In the genomic region with DNA sequence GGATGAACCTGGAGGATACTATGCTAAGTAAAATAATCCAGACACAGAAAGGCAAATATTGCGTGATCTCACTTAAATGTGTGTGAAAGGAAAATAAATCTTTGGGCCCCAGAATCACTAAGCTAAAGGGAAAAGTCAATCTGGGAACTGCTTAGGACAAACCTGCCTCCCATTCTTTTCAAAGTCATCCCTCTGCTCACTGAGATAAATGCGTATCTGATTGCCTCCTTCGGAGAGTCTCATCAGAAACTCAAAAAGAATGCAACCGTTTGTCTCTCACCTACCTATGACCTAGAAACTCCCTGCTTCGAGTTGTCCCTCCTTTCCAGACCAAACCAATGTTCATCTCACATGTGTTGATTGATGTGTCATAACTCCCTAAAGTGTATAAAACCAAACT, we compare ENCODE assay signal across 2 cellular contexts.
TF ChIP-seq lines count a peak whose summit lies in the region.

No MANE protein-coding gene starts in this region.

TF ChIP-seq in GM23338, 12 proteins besides CTCF, POLR2A, EP300 and RAD21 (continues in another document):
- TF ChIP-seq NANOG (IDR thresholded peaks at IDR 0.05; ENCODE audit: borderline replicate concordance) (no peak), ZNF331 (CRISPR knock-in tag; IDR thresholded peaks at IDR 0.05; ENCODE audit: low read depth) (no peak), EZH2 (IDR thresholded peaks at IDR 0.05; ENCODE audit: low read depth, unreplicated experiment) (no peak), POLR2AphosphoS5 (IDR thresholded peaks at IDR 0.05; ENCODE audit: low read depth) (no peak), ZNF114 (CRISPR knock-in tag; IDR thresholded peaks at IDR 0.05) (no peak), EZH2phosphoT487 (IDR thresholded peaks at IDR 0.05; ENCODE audit: unreplicated experiment) (no peak), CREB1 (CRISPR knock-in tag; IDR thresholded peaks at IDR 0.05; ENCODE audit: low read depth) (no peak), STAT1 (IDR thresholded peaks at IDR 0.05; ENCODE audit: unreplicated experiment) (no peak), JUNB (IDR thresholded peaks at IDR 0.05; ENCODE audit: unreplicated experiment) (no peak)
- TF ChIP-seq, protein P1, sequence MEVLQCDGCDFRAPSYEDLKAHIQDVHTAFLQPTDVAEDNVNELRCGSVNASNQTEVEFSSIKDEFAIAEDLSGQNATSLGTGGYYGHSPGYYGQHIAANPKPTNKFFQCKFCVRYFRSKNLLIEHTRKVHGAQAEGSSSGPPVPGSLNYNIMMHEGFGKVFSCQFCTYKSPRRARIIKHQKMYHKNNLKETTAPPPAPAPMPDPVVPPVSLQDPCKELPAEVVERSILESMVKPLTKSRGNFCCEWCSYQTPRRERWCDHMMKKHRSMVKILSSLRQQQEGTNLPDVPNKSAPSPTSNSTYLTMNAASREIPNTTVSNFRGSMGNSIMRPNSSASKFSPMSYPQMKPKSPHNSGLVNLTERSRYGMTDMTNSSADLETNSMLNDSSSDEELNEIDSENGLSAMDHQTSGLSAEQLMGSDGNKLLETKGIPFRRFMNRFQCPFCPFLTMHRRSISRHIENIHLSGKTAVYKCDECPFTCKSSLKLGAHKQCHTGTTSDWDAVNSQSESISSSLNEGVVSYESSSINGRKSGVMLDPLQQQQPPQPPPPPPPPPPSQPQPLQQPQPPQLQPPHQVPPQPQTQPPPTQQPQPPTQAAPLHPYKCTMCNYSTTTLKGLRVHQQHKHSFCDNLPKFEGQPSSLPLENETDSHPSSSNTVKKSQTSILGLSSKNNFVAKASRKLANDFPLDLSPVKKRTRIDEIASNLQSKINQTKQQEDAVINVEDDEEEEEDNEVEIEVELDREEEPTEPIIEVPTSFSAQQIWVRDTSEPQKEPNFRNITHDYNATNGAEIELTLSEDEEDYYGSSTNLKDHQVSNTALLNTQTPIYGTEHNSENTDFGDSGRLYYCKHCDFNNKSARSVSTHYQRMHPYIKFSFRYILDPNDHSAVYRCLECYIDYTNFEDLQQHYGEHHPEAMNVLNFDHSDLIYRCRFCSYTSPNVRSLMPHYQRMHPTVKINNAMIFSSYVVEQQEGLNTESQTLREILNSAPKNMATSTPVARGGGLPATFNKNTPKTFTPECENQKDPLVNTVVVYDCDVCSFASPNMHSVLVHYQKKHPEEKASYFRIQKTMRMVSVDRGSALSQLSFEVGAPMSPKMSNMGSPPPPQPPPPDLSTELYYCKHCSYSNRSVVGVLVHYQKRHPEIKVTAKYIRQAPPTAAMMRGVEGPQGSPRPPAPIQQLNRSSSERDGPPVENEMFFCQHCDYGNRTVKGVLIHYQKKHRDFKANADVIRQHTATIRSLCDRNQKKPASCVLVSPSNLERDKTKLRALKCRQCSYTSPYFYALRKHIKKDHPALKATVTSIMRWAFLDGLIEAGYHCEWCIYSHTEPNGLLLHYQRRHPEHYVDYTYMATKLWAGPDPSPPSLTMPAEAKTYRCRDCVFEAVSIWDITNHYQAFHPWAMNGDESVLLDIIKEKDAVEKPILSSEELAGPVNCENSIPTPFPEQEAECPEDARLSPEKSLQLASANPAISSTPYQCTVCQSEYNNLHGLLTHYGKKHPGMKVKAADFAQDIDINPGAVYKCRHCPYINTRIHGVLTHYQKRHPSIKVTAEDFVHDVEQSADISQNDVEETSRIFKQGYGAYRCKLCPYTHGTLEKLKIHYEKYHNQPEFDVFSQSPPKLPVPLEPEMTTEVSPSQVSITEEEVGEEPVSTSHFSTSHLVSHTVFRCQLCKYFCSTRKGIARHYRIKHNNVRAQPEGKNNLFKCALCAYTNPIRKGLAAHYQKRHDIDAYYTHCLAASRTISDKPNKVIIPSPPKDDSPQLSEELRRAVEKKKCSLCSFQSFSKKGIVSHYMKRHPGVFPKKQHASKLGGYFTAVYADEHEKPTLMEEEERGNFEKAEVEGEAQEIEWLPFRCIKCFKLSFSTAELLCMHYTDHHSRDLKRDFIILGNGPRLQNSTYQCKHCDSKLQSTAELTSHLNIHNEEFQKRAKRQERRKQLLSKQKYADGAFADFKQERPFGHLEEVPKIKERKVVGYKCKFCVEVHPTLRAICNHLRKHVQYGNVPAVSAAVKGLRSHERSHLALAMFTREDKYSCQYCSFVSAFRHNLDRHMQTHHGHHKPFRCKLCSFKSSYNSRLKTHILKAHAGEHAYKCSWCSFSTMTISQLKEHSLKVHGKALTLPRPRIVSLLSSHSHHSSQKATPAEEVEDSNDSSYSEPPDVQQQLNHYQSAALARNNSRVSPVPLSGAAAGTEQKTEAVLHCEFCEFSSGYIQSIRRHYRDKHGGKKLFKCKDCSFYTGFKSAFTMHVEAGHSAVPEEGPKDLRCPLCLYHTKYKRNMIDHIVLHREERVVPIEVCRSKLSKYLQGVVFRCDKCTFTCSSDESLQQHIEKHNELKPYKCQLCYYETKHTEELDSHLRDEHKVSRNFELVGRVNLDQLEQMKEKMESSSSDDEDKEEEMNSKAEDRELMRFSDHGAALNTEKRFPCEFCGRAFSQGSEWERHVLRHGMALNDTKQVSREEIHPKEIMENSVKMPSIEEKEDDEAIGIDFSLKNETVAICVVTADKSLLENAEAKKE (CRISPR knock-in tag; IDR thresholded peaks at IDR 0.05): no peak
- TF ChIP-seq, protein P2, sequence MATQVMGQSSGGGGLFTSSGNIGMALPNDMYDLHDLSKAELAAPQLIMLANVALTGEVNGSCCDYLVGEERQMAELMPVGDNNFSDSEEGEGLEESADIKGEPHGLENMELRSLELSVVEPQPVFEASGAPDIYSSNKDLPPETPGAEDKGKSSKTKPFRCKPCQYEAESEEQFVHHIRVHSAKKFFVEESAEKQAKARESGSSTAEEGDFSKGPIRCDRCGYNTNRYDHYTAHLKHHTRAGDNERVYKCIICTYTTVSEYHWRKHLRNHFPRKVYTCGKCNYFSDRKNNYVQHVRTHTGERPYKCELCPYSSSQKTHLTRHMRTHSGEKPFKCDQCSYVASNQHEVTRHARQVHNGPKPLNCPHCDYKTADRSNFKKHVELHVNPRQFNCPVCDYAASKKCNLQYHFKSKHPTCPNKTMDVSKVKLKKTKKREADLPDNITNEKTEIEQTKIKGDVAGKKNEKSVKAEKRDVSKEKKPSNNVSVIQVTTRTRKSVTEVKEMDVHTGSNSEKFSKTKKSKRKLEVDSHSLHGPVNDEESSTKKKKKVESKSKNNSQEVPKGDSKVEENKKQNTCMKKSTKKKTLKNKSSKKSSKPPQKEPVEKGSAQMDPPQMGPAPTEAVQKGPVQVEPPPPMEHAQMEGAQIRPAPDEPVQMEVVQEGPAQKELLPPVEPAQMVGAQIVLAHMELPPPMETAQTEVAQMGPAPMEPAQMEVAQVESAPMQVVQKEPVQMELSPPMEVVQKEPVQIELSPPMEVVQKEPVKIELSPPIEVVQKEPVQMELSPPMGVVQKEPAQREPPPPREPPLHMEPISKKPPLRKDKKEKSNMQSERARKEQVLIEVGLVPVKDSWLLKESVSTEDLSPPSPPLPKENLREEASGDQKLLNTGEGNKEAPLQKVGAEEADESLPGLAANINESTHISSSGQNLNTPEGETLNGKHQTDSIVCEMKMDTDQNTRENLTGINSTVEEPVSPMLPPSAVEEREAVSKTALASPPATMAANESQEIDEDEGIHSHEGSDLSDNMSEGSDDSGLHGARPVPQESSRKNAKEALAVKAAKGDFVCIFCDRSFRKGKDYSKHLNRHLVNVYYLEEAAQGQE (IDR thresholded peaks at IDR 0.05; ENCODE audit: unreplicated experiment): no peak

TF ChIP-seq in K562, 482 proteins besides CTCF, POLR2A, EP300 and RAD21:
- TF ChIP-seq KLF1 (tag; IDR thresholded peaks at IDR 0.05) (no peak), SOX6 (IDR thresholded peaks at IDR 0.05) (0 out of 2 replicates have a peak, but pooled peaks have one; percentile 18), ARID1B (IDR thresholded peaks at IDR 0.05) (peak; percentile 38; the same call in 1 of the 2 replicates), KDM1A (IDR thresholded peaks at IDR 0.05) (peak in 1 of 2 experiments; percentile 57; a peak in 1 of 4 replicates), TAL1 (IDR thresholded peaks at IDR 0.05) (peak; percentile 40; the same call in 1 of the 2 replicates), BHLHE40 (IDR thresholded peaks at IDR 0.05; ENCODE audit: low read length) (no peak), DPF2 (IDR thresholded peaks at IDR 0.05) (peak; percentile 31; the same call in 1 of the 2 replicates), SAFB2 (IDR thresholded peaks at IDR 0.05; ENCODE audit: borderline replicate concordance, low read depth, low read length, severe bottlenecking) (no peak), CBFA2T3 (IDR thresholded peaks at IDR 0.05) (peak; percentile 57), CAMTA2 (CRISPR knock-in tag; conservative IDR thresholded peaks at IDR 0.05) (no peak), MEIS2 (IDR thresholded peaks at IDR 0.05; ENCODE audit: partially characterized antibody) (peak; percentile 38), NONO (IDR thresholded peaks at IDR 0.05; ENCODE audit: low read depth in 2 of 2, low read length in 1 of 2) (no peak)
- TF ChIP-seq, protein P3, sequence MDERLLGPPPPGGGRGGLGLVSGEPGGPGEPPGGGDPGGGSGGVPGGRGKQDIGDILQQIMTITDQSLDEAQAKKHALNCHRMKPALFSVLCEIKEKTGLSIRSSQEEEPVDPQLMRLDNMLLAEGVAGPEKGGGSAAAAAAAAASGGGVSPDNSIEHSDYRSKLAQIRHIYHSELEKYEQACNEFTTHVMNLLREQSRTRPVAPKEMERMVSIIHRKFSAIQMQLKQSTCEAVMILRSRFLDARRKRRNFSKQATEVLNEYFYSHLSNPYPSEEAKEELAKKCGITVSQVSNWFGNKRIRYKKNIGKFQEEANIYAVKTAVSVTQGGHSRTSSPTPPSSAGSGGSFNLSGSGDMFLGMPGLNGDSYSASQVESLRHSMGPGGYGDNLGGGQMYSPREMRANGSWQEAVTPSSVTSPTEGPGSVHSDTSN (CRISPR knock-in tag; IDR thresholded peaks at IDR 0.05; ENCODE audit: low read depth): no peak
- TF ChIP-seq, protein P3 (tag; conservative IDR thresholded peaks at IDR 0.05; ENCODE audit: low read depth): peak; percentile 29
- TF ChIP-seq, protein P4, sequence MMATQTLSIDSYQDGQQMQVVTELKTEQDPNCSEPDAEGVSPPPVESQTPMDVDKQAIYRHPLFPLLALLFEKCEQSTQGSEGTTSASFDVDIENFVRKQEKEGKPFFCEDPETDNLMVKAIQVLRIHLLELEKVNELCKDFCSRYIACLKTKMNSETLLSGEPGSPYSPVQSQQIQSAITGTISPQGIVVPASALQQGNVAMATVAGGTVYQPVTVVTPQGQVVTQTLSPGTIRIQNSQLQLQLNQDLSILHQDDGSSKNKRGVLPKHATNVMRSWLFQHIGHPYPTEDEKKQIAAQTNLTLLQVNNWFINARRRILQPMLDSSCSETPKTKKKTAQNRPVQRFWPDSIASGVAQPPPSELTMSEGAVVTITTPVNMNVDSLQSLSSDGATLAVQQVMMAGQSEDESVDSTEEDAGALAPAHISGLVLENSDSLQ (IDR thresholded peaks at IDR 0.05): 0 out of 2 replicates have a peak, but pooled peaks have one; percentile 20
